In genomic region chr19:50952890-50953289, GRCh38 we compare ENCODE assay signal across 1 cellular context.
TF ChIP-seq lines count a peak whose summit lies in the region.

Gene KLK5, minus strand, starts transcription at chr19:50953038. Its CDS starts 381 bp downstream, at chr19:50952657.

TF ChIP-seq in A549, 52 proteins besides CTCF, POLR2A, EP300 and RAD21 (continued from another document):
- no peak for TF ChIP-seq ATOH8 (CRISPR knock-in tag; IDR thresholded peaks at IDR 0.05; ENCODE audit: low read depth)
- no peak for TF ChIP-seq SMC3 (IDR thresholded peaks at IDR 0.05)
- TF ChIP-seq HOXA7 (CRISPR knock-in tag; IDR thresholded peaks at IDR 0.05): no peak
- no peak for TF ChIP-seq PHF8 (IDR thresholded peaks at IDR 0.05; ENCODE audit: borderline replicate concordance, low read depth)
- no peak for TF ChIP-seq CBX8 (IDR thresholded peaks at IDR 0.05)
